18 cellular contexts compared by ENCODE assay signal in the genomic region with DNA sequence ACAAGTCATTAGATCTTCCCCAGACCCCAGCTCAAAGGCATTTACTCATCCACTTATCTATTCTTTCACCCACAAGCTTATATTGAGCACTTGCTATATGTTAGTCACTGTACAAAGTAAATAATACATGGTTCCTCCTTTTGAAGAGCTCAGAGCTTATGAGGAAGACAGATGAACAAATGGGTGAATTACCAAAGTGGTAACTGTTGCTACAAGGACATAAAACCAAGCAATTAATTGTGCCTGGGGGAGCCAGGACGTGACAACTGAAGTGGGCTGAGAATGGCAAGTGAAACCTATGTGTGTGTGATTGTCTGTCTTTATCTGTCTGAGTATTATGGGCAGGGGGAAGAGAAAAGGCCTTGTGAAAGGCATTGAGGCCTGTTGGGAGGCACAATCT. TPM values are rescaled to one million over a fixed set of nuclear protein-coding genes. Genes with fewer than 3 reads are reported as not detected.
DNase-seq lines count a peak whose midpoint lies in the region; ATAC-seq, FAIRE-seq and TF ChIP-seq lines count a peak whose summit lies in the region.
"Had no signal": no experiment of that assay in that cellular context is flagged by ENCODE, and none has a peak within 500 bp of the region (broad histone marks: within the 10 kb centered on the region; RNA-seq: fewer than 3 reads in every experiment).

No MANE protein-coding gene starts in this region.

- no peak overlapping the region for H3K14ac ChIP-seq in H9 (ENCODE audit: insufficient read depth, low read length)

- no peak for FAIRE-seq in small intestine (lab: Jason Lieb, UNC)
- FAIRE-seq: TTC549 had no signal

- no peak overlapping the region for H3K18ac ChIP-seq in H9 (ENCODE audit: insufficient read length, low read depth, low read length)

- TF ChIP-seq CTCF in HL-60 (IDR thresholded peaks at IDR 0.05; ENCODE audit: insufficient read depth, low read length) (no peak), PC-3 (conservative IDR thresholded peaks at IDR 0.05; ENCODE audit: low read depth, low read length) (no peak), left lung (IDR thresholded peaks at IDR 0.05) (no peak), H9 (conservative IDR thresholded peaks at IDR 0.05) (no peak)

- ATAC-seq in PC-3 (no peak), left lung (peak; percentile 38)
- ATAC-seq: esophagus mucosa, sciatic nerve had no signal

- no peak overlapping the region for H3K4me2 ChIP-seq in PC-3 (ENCODE audit: low read length)
- no peak overlapping the region for H3K4me2 ChIP-seq in H9 (ENCODE audit: insufficient read depth, insufficient read length, low read length)
- H3K4me2 ChIP-seq: SK-N-SH had no signal

- H3K4ac ChIP-seq in H9 (ENCODE audit: low read depth, low read length), result no peak overlapping the region

- DNase-seq in CD1c-positive myeloid dendritic cell (ENCODE audit: extremely low spot score) (peak; percentile 66), HL-60 (ENCODE audit: low read depth in 1 of 2, low spot score in 1 of 2) (peak in 1 of 2 experiments; percentile 36), PC-3 (peak; percentile 17), left lung (no peak), small intestine (no peak), H7 (no peak), H9 (no peak), middle frontal gyrus (ENCODE audit: extremely low spot score, low spot score) (no peak)
- DNase-seq: amniotic stem cell; caudate nucleus; NCI-H187; NCI-H524 treated with DMSO at 0.1 percent for 48 hours; SK-N-SH; stimulated activated CD4-positive, alpha-beta T cell treated with anti-CD3 and anti-CD28 coated beads, Interleukin-1b, Interleukin-23, amount 100 ng/mL, for 48 hours; upper lobe of left lung had no signal

- H3K4me1 Mint-ChIP-seq in H9, result no peaks in the 10 kb centered on the region

- CTCF ChIA-PET in PC-3 (lab: Charles Lee), result no interaction called here

- H3K9me3 Mint-ChIP-seq in H9, result peaks cover 3 to 6% of the 10 kb centered on the region in 2 experiments; a peak in 2 of 5 replicates

- H3K27me3 ChIP-seq in HL-60 (ENCODE audit: insufficient read depth, poor library complexity, severe bottlenecking) (no peaks in the 10 kb centered on the region), PC-3 (ENCODE audit: low read length) (no peaks in the 10 kb centered on the region), left lung (no peaks in the 10 kb centered on the region), small intestine (ENCODE audit: control insufficient read depth in 2 of 2, insufficient read depth in 2 of 2, low read length in 2 of 2) (no peaks in the 10 kb centered on the region), H7 (ENCODE audit: control insufficient read depth, insufficient read depth, low read length) (no peaks in the 10 kb centered on the region), H9 (ENCODE audit: insufficient read depth, low read length) (no peaks in the 10 kb centered on the region)
- H3K27me3 ChIP-seq: upper lobe of left lung had no signal

- no peak overlapping the region for H2BK120ac ChIP-seq in H9 (ENCODE audit: low read depth, low read length, poor library complexity, severe bottlenecking)

- H4K5ac ChIP-seq in H9 (ENCODE audit: insufficient read length, low read depth, low read length), result no peak overlapping the region

- H4K20me1 ChIP-seq in PC-3 (ENCODE audit: low read length), result no peaks in the 10 kb centered on the region
- no peaks in the 10 kb centered on the region for H4K20me1 ChIP-seq in H9 (ENCODE audit: control insufficient read depth, insufficient read depth, insufficient read length)

- H3F3A ChIP-seq in PC-3 (ENCODE audit: low read length, unreplicated experiment), result no peaks in the 10 kb centered on the region

- H2BK15ac ChIP-seq in H9 (ENCODE audit: low read depth, low read length), result no peak overlapping the region

- no peak overlapping the region for H3T11ph ChIP-seq in H9 (ENCODE audit: low read length)

- H3K4me3 ChIP-seq in HL-60 (replicated peaks; ENCODE audit: insufficient read depth, low read length), result no peak overlapping the region
- no peak overlapping the region for H3K4me3 ChIP-seq in PC-3 (ENCODE audit: low read length)
- no peak overlapping the region for H3K4me3 ChIP-seq in left lung
- no peak overlapping the region for H3K4me3 ChIP-seq in small intestine (ENCODE audit: low read depth in 1 of 2, low read length in 2 of 2)
- H3K4me3 ChIP-seq in H7 (ENCODE audit: insufficient read depth, low read depth, low read length), result no peak overlapping the region
- H3K4me3 ChIP-seq: upper lobe of left lung had no signal

- peak overlapping the region; percentile 54 for H3K27ac ChIP-seq in HL-60 (replicated peaks)
- H3K27ac ChIP-seq in PC-3 (ENCODE audit: low read length), result no peak overlapping the region
- peak overlapping the region in 1 of 2 donors; percentile 51 for H3K27ac ChIP-seq in left lung
- no peak overlapping the region for H3K27ac ChIP-seq in small intestine (ENCODE audit: low read depth in 1 of 2, low read length in 1 of 2)
- no peak overlapping the region for H3K27ac ChIP-seq in H9 (ENCODE audit: insufficient read length, low read depth, low read length)

- no peak overlapping the region for H4K8ac ChIP-seq in H9 (replicated peaks; ENCODE audit: insufficient read length, low read depth, low read length)

- no peaks in the 10 kb centered on the region for H3K23me2 ChIP-seq in H9 (ENCODE audit: insufficient read length, low read depth, low read length, poor library complexity, severe bottlenecking)

- H2AK5ac ChIP-seq in H9 (ENCODE audit: insufficient read length, low read length), result no peak overlapping the region

- H3K9ac ChIP-seq in PC-3 (ENCODE audit: low read length) (no peak overlapping the region), H9 (ENCODE audit: extremely low read depth, insufficient read length, low read length) (no peak overlapping the region)
- H3K9ac ChIP-seq: SK-N-SH had no signal

- no peak overlapping the region for H3K23ac ChIP-seq in H9 (ENCODE audit: insufficient read length, low read depth, low read length)

- H3K36me3 ChIP-seq in PC-3 (ENCODE audit: low read depth, low read length) (no peaks in the 10 kb centered on the region), left lung (no peaks in the 10 kb centered on the region), small intestine (ENCODE audit: control insufficient read depth in 2 of 2, insufficient read depth in 2 of 2, low read length in 2 of 2) (no peaks in the 10 kb centered on the region), H7 (replicated peaks; ENCODE audit: control insufficient read depth, insufficient read depth, low read length) (no peaks in the 10 kb centered on the region)
- H3K36me3 ChIP-seq: upper lobe of left lung had no signal

- H4K91ac ChIP-seq in H9 (ENCODE audit: insufficient read length, low read depth, low read length), result no peak overlapping the region

- peaks cover 0 to 4% (median 3%) of the 10 kb centered on the region in 3 experiments; a peak in 3 of 7 replicates for H3K36me3 Mint-ChIP-seq in H9 (ENCODE audit: insufficient read depth in 1 of 3, low read depth in 3 of 3)

- POLR2A ChIA-PET in PC-3 (lab: Charles Lee; ENCODE audit: unreplicated experiment), result no interaction called here

- intact Hi-C loops in PC-3 (cut with micrococcal nuclease), result no loop called here
- intact Hi-C loops in left lung (cut with DNase I), result no loop called here

- no peaks in the 10 kb centered on the region for H3K79me1 ChIP-seq in H9 (ENCODE audit: insufficient read depth, low read depth, low read length, poor library complexity, severe bottlenecking)

- H3K9me3 ChIP-seq in PC-3 (ENCODE audit: low read length) (no peaks in the 10 kb centered on the region), left lung (no peaks in the 10 kb centered on the region), small intestine (ENCODE audit: control insufficient read depth, low read depth) (no peaks in the 10 kb centered on the region), H9 (ENCODE audit: control insufficient read depth, low read depth, low read length) (no peaks in the 10 kb centered on the region)
- H3K9me3 ChIP-seq: SK-N-SH, upper lobe of left lung had no signal

- H3K79me2 ChIP-seq in PC-3 (ENCODE audit: low read length) (no peaks in the 10 kb centered on the region), H9 (ENCODE audit: insufficient read depth, low read length) (no peaks in the 10 kb centered on the region)

- H3K4me1 ChIP-seq in PC-3 (ENCODE audit: insufficient read depth, low read length) (peaks cover 5% of the 10 kb centered on the region; the same call in 1 of the 2 replicates), left lung (peaks cover 0 to 4% of the 10 kb centered on the region in 2 donors), small intestine (ENCODE audit: control insufficient read depth in 2 of 2, insufficient read depth in 1 of 2, low read depth in 1 of 2, low read length in 1 of 2) (no peaks in the 10 kb centered on the region), H9 (ENCODE audit: insufficient read depth, low read length) (no peaks in the 10 kb centered on the region)
- H3K4me1 ChIP-seq: upper lobe of left lung had no signal

- H3K9me2 ChIP-seq in PC-3 (replicated peaks; ENCODE audit: low read length), result no peaks in the 10 kb centered on the region
- H3K9me2 ChIP-seq: SK-N-SH had no signal

- WGBS in small intestine, 3 donors, result 61 to 74% (median 71%) methylated on average over 1 of the region's 1 CpG
- WGBS in H9 (ENCODE audit: extremely low coverage, insufficient read length, low lambda C conversion rate), result no CpG with 5 or more reads among the region's 1 CpG

- no peak overlapping the region for H3K27ac Mint-ChIP-seq in H9

- no peaks in the 10 kb centered on the region; the same call in 1 of the 2 replicates for H3K27me3 Mint-ChIP-seq in H9 (ENCODE audit: low read depth)

- no peak overlapping the region for H2AFZ ChIP-seq in PC-3 (ENCODE audit: low read length)
- no peak overlapping the region for H2AFZ ChIP-seq in H9 (ENCODE audit: low read length)

- H2BK20ac ChIP-seq in H9 (ENCODE audit: low read depth, low read length, poor library complexity, severe bottlenecking), result no peak overlapping the region

- H2BK12ac ChIP-seq in H9 (ENCODE audit: insufficient read length, low read depth, low read length), result no peak overlapping the region

- H3K56ac ChIP-seq in H9 (ENCODE audit: insufficient read length, low read depth, low read length), result no peak overlapping the region

- H2BK5ac ChIP-seq in H9 (ENCODE audit: insufficient read length, low read length), result no peak overlapping the region

- H3K4me3 Mint-ChIP-seq in H9, result no peak overlapping the region

- no TSS peak for BruUV-seq in PC-3 (replicated peaks; lab: Mats Ljungman, UMichigan)

RNA-seq across cellular contexts. Expression of gene AKIRIN2, which starts 45.6 kb away (rescaled TPM):
- total RNA-seq in PC-3 (2014; rRNA removed) (15.1 and 21.4 TPM in 2 replicates), left lung (10 to 100 TPM; 43.6 to 57.8 TPM), H9 (2021) (75.7 and 75.9 TPM in 2 replicates)
- 10 to 100 TPM; 19.9 to 28.5 (median 20.0) TPM for polyA plus RNA-seq in small intestine
- total RNA-seq in H7 (2014; rRNA removed; shearing (Covaris generic)), result 32.9 and 41.6 TPM in 2 replicates

Comparison
In these comparisons a context has a peak if more than half of its experiments do, and no peak if none do; other contexts are left out.
1. DNase-seq: peak in CD1c-positive myeloid dendritic cell (single experiment) and PC-3 (single experiment); none in left lung (0 of 2), small intestine (single experiment), H7 (single experiment), H9 (single experiment) and middle frontal gyrus (single experiment).